28 cellular contexts compared by ENCODE assay signal in genomic region chr2:209984291-209984690, GRCh38.
"Had no signal": no experiment of that assay in that cellular context is flagged by ENCODE, and none has a peak within 500 bp of the region (broad histone marks: within the 10 kb centered on the region; RNA-seq: fewer than 3 reads in every experiment).

No MANE protein-coding gene starts in this region.

- H3K4me1 Mint-ChIP-seq: stimulated activated effector memory CD8-positive, alpha-beta T cell treated with anti-CD3 and anti-CD28 coated beads, Interleukin-12 subunit alpha, Interleukin-12 subunit beta, amount 100 ng/mL, for 72 hours; stimulated activated naive B cell treated with anti-CD40 and anti-IgM and Interleukin-4, amounts not matched to agents 10 μg/mL and 1 μg/mL and 100 μg/mL, for 72 hours; stimulated activated naive CD8-positive, alpha-beta T cell treated with anti-CD3 and anti-CD28 coated beads, Interleukin-15, amount 100 ng/mL, for 72 hours had no signal

- H3K4me1 ChIP-seq: stomach, suprapubic skin, testis, thyroid gland, tibial artery, tibial nerve, transverse colon, upper lobe of left lung, uterus, vagina had no signal

- FAIRE-seq: urothelium cell line had no signal

- ATAC-seq: stimulated activated effector memory CD8-positive, alpha-beta T cell treated with anti-CD3 and anti-CD28 coated beads, Interleukin-12 subunit alpha, Interleukin-12 subunit beta, amount 100 ng/mL, for 72 hours; stimulated activated memory B cell treated with anti-CD40 and anti-IgM and Interleukin-4, amounts not matched to agents 10 μg/mL and 1 μg/mL and 100 μg/mL, for 72 hours; stimulated activated naive B cell treated with anti-CD40 and anti-IgM and Interleukin-4, amounts not matched to agents 10 μg/mL and 1 μg/mL and 100 μg/mL, for 72 hours; stimulated activated naive CD8-positive, alpha-beta T cell treated with anti-CD3 and anti-CD28 coated beads, Interleukin-15, amount 100 ng/mL, for 72 hours; stimulated activated naive CD8-positive, alpha-beta T cell treated with anti-CD3 and anti-CD28 coated beads, Interleukin-15, Interleukin-2, amounts not matched to agents 100 U/mL and 50 U/mL, for 24 hours had no signal

- H3K4me3 Mint-ChIP-seq: stimulated activated effector memory CD8-positive, alpha-beta T cell treated with anti-CD3 and anti-CD28 coated beads, Interleukin-12 subunit alpha, Interleukin-12 subunit beta, amount 100 ng/mL, for 72 hours; stimulated activated memory B cell treated with anti-CD40 and anti-IgM and Interleukin-4, amounts not matched to agents 10 μg/mL and 1 μg/mL and 100 μg/mL, for 72 hours; stimulated activated naive B cell treated with anti-CD40 and anti-IgM and Interleukin-4, amounts not matched to agents 10 μg/mL and 1 μg/mL and 100 μg/mL, for 72 hours; stimulated activated naive CD8-positive, alpha-beta T cell treated with anti-CD3 and anti-CD28 coated beads, Interleukin-15, amount 100 ng/mL, for 72 hours; stimulated activated naive CD8-positive, alpha-beta T cell treated with anti-CD3 and anti-CD28 coated beads, Interleukin-15, Interleukin-2, amounts not matched to agents 100 ng/mL and 50 ng/mL, for 24 hours; type B pancreatic cell had no signal

- H3K36me3 ChIP-seq: stomach, suprapubic skin, thoracic aorta, thyroid gland, tibial artery, tibial nerve, transverse colon, upper lobe of left lung, uterus, vagina had no signal

- H3K9me3 ChIP-seq: stomach, suprapubic skin, testis, thoracic aorta, thyroid gland, tibial artery, tibial nerve, transverse colon, upper lobe of left lung, uterus, vagina had no signal

- H3K27ac Mint-ChIP-seq: stimulated activated effector memory CD8-positive, alpha-beta T cell treated with anti-CD3 and anti-CD28 coated beads, Interleukin-12 subunit alpha, Interleukin-12 subunit beta, amount 100 ng/mL, for 72 hours; stimulated activated memory B cell treated with anti-CD40 and anti-IgM and Interleukin-4, amounts not matched to agents 10 μg/mL and 1 μg/mL and 100 μg/mL, for 72 hours; stimulated activated naive B cell treated with anti-CD40 and anti-IgM and Interleukin-4, amounts not matched to agents 10 μg/mL and 1 μg/mL and 100 μg/mL, for 72 hours; stimulated activated naive CD8-positive, alpha-beta T cell treated with anti-CD3 and anti-CD28 coated beads, Interleukin-15, amount 100 ng/mL, for 72 hours; stimulated activated naive CD8-positive, alpha-beta T cell treated with anti-CD3 and anti-CD28 coated beads, Interleukin-15, Interleukin-2, amounts not matched to agents 100 ng/mL and 50 ng/mL, for 24 hours; type B pancreatic cell had no signal

- H3K27ac ChIP-seq: stomach, suprapubic skin, testis, thoracic aorta, thyroid gland, tibial artery, tibial nerve, transverse colon, upper lobe of left lung, uterus, vagina had no signal

- DNase-seq: stimulated activated CD4-positive, alpha-beta T cell treated with anti-CD3 and anti-CD28 coated beads, Interleukin-2, amount 100 ng/mL, for 48 hours; stimulated activated CD4-positive, alpha-beta T cell treated with anti-CD3 and anti-CD28 coated beads, Interleukin-4, amount 100 ng/mL, for 1 hour; stimulated activated CD4-positive, alpha-beta T cell treated with anti-CD3 and anti-CD28 coated beads, Interleukin-4, amount 100 ng/mL, for 24 hours; stimulated activated CD4-positive, alpha-beta T cell treated with anti-CD3 and anti-CD28 coated beads, Interleukin-4, amount 100 ng/mL, for 4 hours; stimulated activated CD8-positive, alpha-beta memory T cell treated with anti-CD3 and anti-CD28 coated beads, Interleukin-4, amount 100 ng/mL, for 48 hours; stimulated activated naive B cell treated with anti-CD40 and anti-IgM and Interleukin-4, amounts not matched to agents 10 μg/mL and 1 μg/mL and 100 μg/mL, for 72 hours; stimulated activated naive CD4-positive, alpha-beta T cell; stimulated activated naive CD4-positive, alpha-beta T cell treated with Interleukin-2 at 50 U/mL for 16 hours; stimulated activated naive CD8-positive, alpha-beta T cell treated with anti-CD3 and anti-CD28 coated beads, Interleukin-15, amount 100 ng/mL, for 72 hours; stimulated activated naive CD8-positive, alpha-beta T cell treated with anti-CD3 and anti-CD28 coated beads, Interleukin-15, Interleukin-2, amounts not matched to agents 100 U/mL and 50 U/mL, for 24 hours; stomach; substantia nigra; testis; thyroid gland; tibial artery; transverse colon; trophoblast cell; uterus had no signal

- H3K27me3 ChIP-seq: stomach, suprapubic skin, testis, thyroid gland, tibial artery, tibial nerve, transverse colon, upper lobe of left lung, uterus, vagina had no signal

- H3K9me3 Mint-ChIP-seq: stimulated activated effector memory CD8-positive, alpha-beta T cell treated with anti-CD3 and anti-CD28 coated beads, Interleukin-12 subunit alpha, Interleukin-12 subunit beta, amount 100 ng/mL, for 72 hours; stimulated activated memory B cell treated with anti-CD40 and anti-IgM and Interleukin-4, amounts not matched to agents 10 μg/mL and 1 μg/mL and 100 μg/mL, for 72 hours; stimulated activated naive B cell treated with anti-CD40 and anti-IgM and Interleukin-4, amounts not matched to agents 10 μg/mL and 1 μg/mL and 100 μg/mL, for 72 hours; stimulated activated naive CD8-positive, alpha-beta T cell treated with anti-CD3 and anti-CD28 coated beads, Interleukin-15, amount 100 ng/mL, for 72 hours; stimulated activated naive CD8-positive, alpha-beta T cell treated with anti-CD3 and anti-CD28 coated beads, Interleukin-15, Interleukin-2, amounts not matched to agents 100 ng/mL and 50 ng/mL, for 24 hours; type B pancreatic cell had no signal

- H3K4me3 ChIP-seq: stomach, suprapubic skin, testis, thoracic aorta, thyroid gland, tibial artery, tibial nerve, transverse colon, upper lobe of left lung, uterus, vagina had no signal

- H3K36me3 Mint-ChIP-seq: stimulated activated effector memory CD8-positive, alpha-beta T cell treated with anti-CD3 and anti-CD28 coated beads, Interleukin-12 subunit alpha, Interleukin-12 subunit beta, amount 100 ng/mL, for 72 hours; stimulated activated memory B cell treated with anti-CD40 and anti-IgM and Interleukin-4, amounts not matched to agents 10 μg/mL and 1 μg/mL and 100 μg/mL, for 72 hours; stimulated activated naive B cell treated with anti-CD40 and anti-IgM and Interleukin-4, amounts not matched to agents 10 μg/mL and 1 μg/mL and 100 μg/mL, for 72 hours; type B pancreatic cell had no signal
